In genomic region chr1:160877221-160877620, GRCh38 we compare ENCODE assay signal across 10 cellular contexts. TPM values are rescaled to one million over a fixed set of nuclear protein-coding genes. Genes with fewer than 3 reads are reported as not detected.
DNase-seq lines count a peak whose midpoint lies in the region; ATAC-seq lines count a peak whose summit lies in the region.
"Had no signal": no experiment of that assay in that cellular context is flagged by ENCODE, and none has a peak within 500 bp of the region (broad histone marks: within the 10 kb centered on the region; RNA-seq: fewer than 3 reads in every experiment).

No MANE protein-coding gene starts in this region.

- H3K9me3 Mint-ChIP-seq in memory B cell: peaks cover 2% of the 10 kb centered on the region

- H3K27me3 ChIP-seq in H7 (ENCODE audit: control insufficient read depth, insufficient read depth, low read length): no peaks in the 10 kb centered on the region; the same call in 1 of the 2 replicates

- no peak overlapping the region for H3K27ac Mint-ChIP-seq in memory B cell

- H3K4me3 Mint-ChIP-seq in memory B cell: no peak overlapping the region

- no peaks in the 10 kb centered on the region for H3K36me3 ChIP-seq in H7 (replicated peaks; ENCODE audit: control insufficient read depth, insufficient read depth, low read length)

- peaks cover 10% of the 10 kb centered on the region for H3K27me3 Mint-ChIP-seq in memory B cell

- H3K4me1 Mint-ChIP-seq in memory B cell: peaks cover 10% of the 10 kb centered on the region

- no peaks in the 10 kb centered on the region for H3K36me3 Mint-ChIP-seq in memory B cell

- no peak overlapping the region for H3K4me3 ChIP-seq in H7 (ENCODE audit: insufficient read depth, low read depth, low read length)

- DNase-seq in DMS53 (lab: John Stamatoyannopoulos, UW) (peak; percentile 15), DMS53 treated with DMSO at 0.1 percent for 48 hours (lab: John Stamatoyannopoulos, UW; ENCODE audit: unreplicated experiment) (no peak), H7 (peak; percentile 52), SKM-1 (lab: John Stamatoyannopoulos, UW; ENCODE audit: unreplicated experiment) (peak; percentile 61), memory B cell (ENCODE audit: low spot score in 2 of 2) (peak in 1 of 2 donors; percentile 11), cortex of kidney (lab: John Stamatoyannopoulos, UW) (no peak)
- DNase-seq in stimulated activated naive CD4-positive, alpha-beta T cell treated with Interleukin-2 at 50 U/mL for 16 hours (lab: John Stamatoyannopoulos, UW): no peak
- DNase-seq: 8988T; activated CD4-positive, alpha-beta T cell treated with anti-CD3 and anti-CD28 coated beads for 48 hours had no signal

- ATAC-seq in memory B cell (ENCODE audit: low read depth) (peak; percentile 39), GM21423 (IDR thresholded peaks at IDR 0.05; ENCODE audit: unreplicated experiment) (no peak)

RNA-seq across cellular contexts. Expression of gene ITLN1, which starts 7.8 kb away (rescaled TPM):
- total RNA-seq in H7 (2014; rRNA removed; shearing (Covaris generic)): not detected in 2 replicates

RNA-seq across cellular contexts. Expression of gene CD244, which starts 14.5 kb away (rescaled TPM):
- total RNA-seq in H7 (2014; rRNA removed; shearing (Covaris generic)): not detected in 2 replicates

Comparison
In these comparisons a context has a peak if more than half of its experiments do, and no peak if none do; other contexts are left out.
1. DNase-seq: peak in DMS53 (single experiment), H7 (single experiment) and SKM-1 (single experiment); none in DMS53 treated with DMSO at 0.1 percent for 48 hours (single experiment), cortex of kidney (single experiment) and stimulated activated naive CD4-positive, alpha-beta T cell treated with Interleukin-2 at 50 U/mL for 16 hours (single experiment).